ENCODE assay signal across 8 cellular contexts in genomic region chr21:37072988-37073416, GRCh38. TPM values are rescaled to one million over a fixed set of nuclear protein-coding genes. Genes with fewer than 3 reads are reported as not detected.
DNase-seq lines count a peak whose midpoint lies in the region; ATAC-seq and TF ChIP-seq lines count a peak whose summit lies in the region.

TSS of gene PIGP (minus strand) at chr21:37073071. CDS start at chr21:37072515, 556 bp downstream.
TSS of gene TTC3 (plus strand) at chr21:37073254. CDS start at chr21:37087258, 14,004 bp downstream.

- TF ChIP-seq POLR2A in GM19099 (IDR thresholded peaks at IDR 0.05; ENCODE audit: extremely low read depth, insufficient read length, low read depth), result peak; percentile 75

- H3K36me3 ChIP-seq in kidney epithelial cell (ENCODE audit: control insufficient read depth, insufficient read depth, low read length), result no peaks in the 10 kb centered on the region

- H3K4me3 ChIP-seq in AG09309 (ENCODE audit: control insufficient read depth, low read depth, low read length), result peak within 1 kb of the TSS; percentile 96
- peak within 1 kb of the TSS; percentile 86 for H3K4me3 ChIP-seq in kidney epithelial cell (ENCODE audit: low read depth, low read length)

- TF ChIP-seq CTCF in AG09309 (IDR thresholded peaks at IDR 0.05; ENCODE audit: control insufficient read depth, insufficient read depth, low read depth, low read length, missing control alignments), result no peak
- no peak for TF ChIP-seq CTCF in kidney epithelial cell (IDR thresholded peaks at IDR 0.05; ENCODE audit: insufficient read depth, low read length, poor library complexity, severe bottlenecking)

- peak; percentile 32 for ATAC-seq in HG03378 (IDR thresholded peaks at IDR 0.05; ENCODE audit: unreplicated experiment)

- DNase-seq in AG09309 (ENCODE audit: low read depth) (peak; percentile 73), NCI-H460 (ENCODE audit: extremely low read depth, low read depth) (peak; percentile 82), cerebellar cortex (ENCODE audit: low spot score) (peak; percentile 91), kidney epithelial cell (ENCODE audit: low read depth) (peak; percentile 52)
- DNase-seq in activated CD4-positive, CD25-positive, alpha-beta regulatory T cell treated with anti-CD3 and anti-CD28 coated beads, Interleukin-2, amount 50 U/mL, for 72 hours, result peak; percentile 98
- DNase-seq in stimulated activated CD4-positive, alpha-beta T cell treated with anti-CD3 and anti-CD28 coated beads, Interleukin-15, amount 100 ng/mL, for 48 hours (ENCODE audit: low read depth in 2 of 2), result peak; percentile 89 to 95

- H3K27me3 ChIP-seq in kidney epithelial cell (ENCODE audit: control insufficient read depth, insufficient read depth, low read length), result no peaks in the 10 kb centered on the region

RNA-seq across cellular contexts. Expression of gene PIGP, which starts in this region (rescaled TPM):
- total RNA-seq in NCI-H460 (2014; rRNA removed; shearing (Covaris generic)), result 28.2 TPM in 2 replicates
- polyA plus RNA-seq in NCI-H460 (2014; cell fraction: nucleus; rRNA removed), result 5.7 and 13.0 TPM in 2 replicates
- 11.4 and 15.9 TPM in 2 replicates for total RNA-seq in kidney epithelial cell

RNA-seq across cellular contexts. Expression of gene TTC3, which starts in this region (rescaled TPM):
- 38.0 and 44.5 TPM in 2 replicates for total RNA-seq in NCI-H460 (2014; rRNA removed; shearing (Covaris generic))
- polyA plus RNA-seq in NCI-H460 (2014; cell fraction: nucleus; rRNA removed), result 41.6 and 44.9 TPM in 2 replicates
- total RNA-seq in kidney epithelial cell, result 126 and 139 TPM in 2 replicates

Comparison
In these comparisons a context has a peak if more than half of its experiments do, and no peak if none do; other contexts are left out.
1. Peak in every context shown above with its lines: DNase-seq, ATAC-seq and H3K4me3 ChIP-seq.